Comparison of ENCODE assay signal across 18 cellular contexts in genomic region chr2:217805679-217806479, GRCh38.
A peak's percentile ranks its signal among the peaks of the same experiment; 100 is the strongest.
DNase-seq lines count a peak whose midpoint lies in the region; ATAC-seq, FAIRE-seq and TF ChIP-seq lines count a peak whose summit lies in the region.
"Had no signal": no experiment of that assay in that cellular context is flagged by ENCODE, and none has a peak within 500 bp of the region (broad histone marks: within the 10 kb centered on the region; RNA-seq: fewer than 3 reads in every experiment).

No MANE protein-coding gene starts in this region.

- TF ChIP-seq RAD21 in HepG2 (CRISPR knock-in tag; IDR thresholded peaks at IDR 0.05) = no peak

- TF ChIP-seq EP300 in HepG2 (IDR thresholded peaks at IDR 0.05; ENCODE audit: low read depth in 2 of 2, low read length in 2 of 2) = no peak
- no peak for TF ChIP-seq EP300 in HepG2 (CRISPR knock-in tag; IDR thresholded peaks at IDR 0.05; ENCODE audit: borderline replicate concordance)

- in situ Hi-C loops in HepG2 (cut with HindIII; ENCODE audit: extremely low pct_ligation_motif_present, low pct_unique_long_range_greater_than_20kb) = no loop called here

- TF ChIP-seq CTCF in HepG2 (CRISPR knock-in tag; IDR thresholded peaks at IDR 0.05) (no peak), right lobe of liver (IDR thresholded peaks at IDR 0.05) (no peak), left ventricle myocardium inferior (IDR thresholded peaks at IDR 0.05; ENCODE audit: borderline replicate concordance) (no peak), vagina (IDR thresholded peaks at IDR 0.05) (no peak)

- H3K9me3 ChIP-seq in HepG2 (ENCODE audit: low read length) = no peaks in the 10 kb centered on the region
- no peaks in the 10 kb centered on the region for H3K9me3 ChIP-seq in right lobe of liver
- H3K9me3 ChIP-seq in left ventricle myocardium inferior (replicated peaks) = no peaks in the 10 kb centered on the region
- H3K9me3 ChIP-seq in vagina = no peaks in the 10 kb centered on the region
- H3K9me3 ChIP-seq: transverse colon had no signal

- no peaks in the 10 kb centered on the region for H3K27me3 ChIP-seq in HepG2 (ENCODE audit: control insufficient read depth in 1 of 2, insufficient read depth in 2 of 2, low read length in 2 of 2)
- no peaks in the 10 kb centered on the region for H3K27me3 ChIP-seq in right lobe of liver
- H3K27me3 ChIP-seq in left ventricle myocardium inferior (ENCODE audit: low read depth) = no peaks in the 10 kb centered on the region
- no peaks in the 10 kb centered on the region for H3K27me3 ChIP-seq in vagina
- H3K27me3 ChIP-seq: transverse colon had no signal

- no peak for ATAC-seq in HepG2
- ATAC-seq in right lobe of liver = no peak
- ATAC-seq in HG03457 (IDR thresholded peaks at IDR 0.05; ENCODE audit: unreplicated experiment) = no peak
- ATAC-seq in GM18909 (IDR thresholded peaks at IDR 0.05; ENCODE audit: poor library complexity, unreplicated experiment) = no peak
- ATAC-seq: activated T-helper 17 cell treated with anti-CD3 and anti-CD28 coated beads, Interleukin-2, amount 50 U/mL, for 72 hours had no signal

- TF ChIP-seq POLR2A in HepG2 (IDR thresholded peaks at IDR 0.05; ENCODE audit: insufficient read depth in 1 of 2, low read depth in 2 of 2, low read length in 2 of 2) = 0 out of 4 replicates have a peak, but pooled peaks of 1 of the 2 experiments have one; percentile 19
- no peak for TF ChIP-seq POLR2A in right lobe of liver (IDR thresholded peaks at IDR 0.05)
- TF ChIP-seq POLR2A in vagina (IDR thresholded peaks at IDR 0.05) = no peak

- intact Hi-C loops in HepG2 (cut with micrococcal nuclease; ENCODE audit: unreplicated experiment) (no loop called here), right lobe of liver (cut with DNase I) (loop anchor here in 1 of 2 donors (10.0 kb wide), 1 partner anchor 69 kb away; no protein-coding TSS in a partner anchor), left ventricle myocardium inferior (cut with micrococcal nuclease) (no loop called here), posterior vena cava (cut with DNase I) (no loop called here), vagina (cut with DNase I) (no loop called here)

- no peak overlapping the region for H3K4me2 ChIP-seq in HepG2 (ENCODE audit: low read depth, low read length)
- H3K4me2 ChIP-seq: GM23338, PC-9 had no signal

- H3K79me2 ChIP-seq in HepG2 (ENCODE audit: insufficient read depth, low read length) = no peaks in the 10 kb centered on the region

- H4K20me1 ChIP-seq in HepG2 (ENCODE audit: insufficient read depth, low read length) = peaks cover 17% of the 10 kb centered on the region; the same call in 1 of the 2 replicates

- H2AFZ ChIP-seq in HepG2 (ENCODE audit: low read length) = no peak overlapping the region
- H2AFZ ChIP-seq: GM23338, PC-9 had no signal

- peaks cover 25 to 26% of the 10 kb centered on the region in 2 experiments for H3K36me3 ChIP-seq in HepG2 (replicated peaks in 1 of 2; ENCODE audit: control insufficient read depth in 1 of 2, insufficient read depth in 2 of 2, low read length in 2 of 2)
- peaks cover 18 to 62% (median 39%) of the 10 kb centered on the region in 4 donors for H3K36me3 ChIP-seq in right lobe of liver
- H3K36me3 ChIP-seq in left ventricle myocardium inferior = peaks cover 83% of the 10 kb centered on the region
- H3K36me3 ChIP-seq in vagina = peaks cover 3 to 62% of the 10 kb centered on the region in 2 donors

- H3K4me3 ChIP-seq in HepG2 (replicated peaks in 1 of 3; ENCODE audit: insufficient read depth in 1 of 3, low read depth in 2 of 3, low read length in 3 of 3) (no peak overlapping the region), right lobe of liver (no peak overlapping the region), left ventricle myocardium inferior (no peak overlapping the region), vagina (no peak overlapping the region)
- H3K4me3 ChIP-seq: GM23338, PC-9, transverse colon had no signal

- POLR2A ChIA-PET in HepG2 (lab: Yijun Ruan, JAX) = no interaction called here

- BruUV-seq in HepG2 (replicated peaks; lab: Mats Ljungman, UMichigan) = no TSS peak

- CTCF ChIA-PET in HepG2 (lab: Yijun Ruan, JAX; ENCODE audit: low intra/inter-chr PET ratio, low total read pairs) = no interaction called here

- 91% methylated on average over 7 of the region's 8 CpGs for WGBS in HepG2 (ENCODE audit: low lambda C conversion rate)
- 100% methylated on average over 1 of the region's 8 CpGs for WGBS in right lobe of liver (ENCODE audit: insufficient coverage, low coverage, low lambda C conversion rate, missing lambda C conversion rate)

- DNase-seq in HepG2 (ENCODE audit: low spot score) (no peak), right lobe of liver (no peak), left ventricle myocardium inferior (peak; percentile 17), posterior vena cava (ENCODE audit: low spot score) (peak; percentile 66), vagina (ENCODE audit: extremely low spot score in 2 of 2) (no peak), NCI-H1436 treated with DMSO at 0.1 percent for 48 hours (lab: John Stamatoyannopoulos, UW) (no peak)
- DNase-seq: amygdala; left colon; naive thymus-derived CD4-positive, alpha-beta T cell; NCI-H2029; PC-9; stimulated activated CD4-positive, alpha-beta T cell treated with anti-CD3 and anti-CD28 coated beads, Interleukin-2, amount 100 ng/mL, for 24 hours; transverse colon had no signal

- peaks cover 13% of the 10 kb centered on the region; the same call in 1 of the 2 replicates for H3K4me1 ChIP-seq in HepG2 (ENCODE audit: insufficient read depth, low read length)
- H3K4me1 ChIP-seq in right lobe of liver = peaks cover 0 to 8% (median 0%) of the 10 kb centered on the region in 4 donors
- H3K4me1 ChIP-seq in left ventricle myocardium inferior = peaks cover 92% of the 10 kb centered on the region
- H3K4me1 ChIP-seq in vagina = peaks cover 42% of the 10 kb centered on the region

- no peak overlapping the region for H3K9ac ChIP-seq in HepG2 (ENCODE audit: insufficient read depth, low read depth, low read length)

- no peak overlapping the region for H3K27ac ChIP-seq in HepG2 (ENCODE audit: extremely low read length, insufficient read depth, low read length)
- H3K27ac ChIP-seq in right lobe of liver = no peak overlapping the region
- H3K27ac ChIP-seq in left ventricle myocardium inferior (replicated peaks) = peak overlapping the region; percentile 73
- peak overlapping the region; percentile 39 for H3K27ac ChIP-seq in vagina
- H3K27ac ChIP-seq: PC-9 had no signal

- FAIRE-seq in HepG2 (lab: Jason Lieb, UNC) = no peak
- FAIRE-seq: colon had no signal

TF ChIP-seq in HepG2, 621 proteins besides CTCF, POLR2A, EP300 and RAD21 (continues in another document):
- TF ChIP-seq ZNF101 (CRISPR knock-in tag; IDR thresholded peaks at IDR 0.05; ENCODE audit: borderline replicate concordance, low read depth) = no peak
- TF ChIP-seq HOXA7 (CRISPR knock-in tag; IDR thresholded peaks at IDR 0.05) = 0 out of 2 replicates have a peak, but pooled peaks have one; percentile 25
- TF ChIP-seq PHF5A (CRISPR knock-in tag; IDR thresholded peaks at IDR 0.05; ENCODE audit: low read depth, unreplicated experiment) = no peak
- TF ChIP-seq AGO2 (optimal IDR thresholded peaks at IDR 0.05; ENCODE audit: low read depth, low read length) = peak; percentile 80
- TF ChIP-seq ZNF646 (CRISPR knock-in tag; IDR thresholded peaks at IDR 0.05) = peak; percentile 98
- TF ChIP-seq CHD2 (IDR thresholded peaks at IDR 0.05; ENCODE audit: low read depth, low read length) = no peak

Comparison
In these comparisons a context has a peak if more than half of its experiments do, and no peak if none do; other contexts are left out.
1. DNase-seq: peak in left ventricle myocardium inferior (single experiment) and posterior vena cava (single experiment); none in HepG2 (single experiment), right lobe of liver (0 of 3), vagina (0 of 2) and NCI-H1436 treated with DMSO at 0.1 percent for 48 hours (single experiment).
2. H3K27ac ChIP-seq: peak in left ventricle myocardium inferior (single experiment) and vagina (single experiment); none in HepG2 (single experiment) and right lobe of liver (0 of 3).